In genomic region chr14:75452900-75453816, GRCh38 we compare ENCODE assay signal across 8 cellular contexts. TPM values are rescaled to one million over a fixed set of nuclear protein-coding genes. Genes with fewer than 3 reads are reported as not detected.
DNase-seq lines count a peak whose midpoint lies in the region; ATAC-seq and TF ChIP-seq lines count a peak whose summit lies in the region.

No MANE protein-coding gene starts in this region.

- no peaks in the 10 kb centered on the region for H3K36me3 ChIP-seq in ovary

- H3K36me3 Mint-ChIP-seq in CD4-positive, alpha-beta T cell (ENCODE audit: low read depth), result no peaks in the 10 kb centered on the region
- H3K36me3 Mint-ChIP-seq in activated naive CD4-positive, alpha-beta T cell treated with anti-CD3 and anti-CD28 coated beads for 36 hours (ENCODE audit: low read depth), result no peaks in the 10 kb centered on the region

- no peak for TF ChIP-seq EP300 in ovary (IDR thresholded peaks at IDR 0.05)

- intact Hi-C loops in ovary (cut with DNase I), result no loop called here
- intact Hi-C loops in CD4-positive, alpha-beta T cell (cut with DNase I, micrococcal nuclease), result no loop called here
- intact Hi-C loops in activated naive CD4-positive, alpha-beta T cell treated with anti-CD3 and anti-CD28 coated beads for 36 hours (cut with micrococcal nuclease), result no loop called here

- DNase-seq in Caki2 (ENCODE audit: low read depth), result peak; percentile 49
- peak; percentile 16 for DNase-seq in glomerular visceral epithelial cell (ENCODE audit: extremely low spot score)
- DNase-seq in ovary, result peak; percentile 84 to 90 (median 89)
- DNase-seq in CD4-positive, alpha-beta T cell, result no peak
- no peak for DNase-seq in activated naive CD4-positive, alpha-beta T cell treated with anti-CD3 and anti-CD28 coated beads for 36 hours
- DNase-seq in NCI-H1436 treated with DMSO at 0.1 percent for 48 hours (lab: John Stamatoyannopoulos, UW), result no peak

- no peaks in the 10 kb centered on the region for H3K9me3 Mint-ChIP-seq in CD4-positive, alpha-beta T cell
- H3K9me3 Mint-ChIP-seq in activated naive CD4-positive, alpha-beta T cell treated with anti-CD3 and anti-CD28 coated beads for 36 hours, result no peaks in the 10 kb centered on the region

- ATAC-seq in SK-N-SH treated with all-trans-retinoic acid at 6 μM for 48 hours (peak; percentile 73), HG03025 (IDR thresholded peaks at IDR 0.05; ENCODE audit: low FRiP score, unreplicated experiment) (no peak)
- no peak for ATAC-seq in CD4-positive, alpha-beta T cell (ENCODE audit: poor library complexity)

- H3K4me1 ChIP-seq in ovary (ENCODE audit: insufficient read depth), result peaks cover 48% of the 10 kb centered on the region

- TF ChIP-seq POLR2A in ovary (IDR thresholded peaks at IDR 0.05), result no peak

- WGBS in ovary, 3 donors, result 9 to 19% (median 12%) methylated on average over 12 to 14 of the region's 14 CpGs

- no peak overlapping the region for H3K27ac Mint-ChIP-seq in CD4-positive, alpha-beta T cell
- no peak overlapping the region for H3K27ac Mint-ChIP-seq in activated naive CD4-positive, alpha-beta T cell treated with anti-CD3 and anti-CD28 coated beads for 36 hours

- no peak for TF ChIP-seq CTCF in ovary (IDR thresholded peaks at IDR 0.05)
- TF ChIP-seq CTCF in CD4-positive, alpha-beta T cell (IDR thresholded peaks at IDR 0.05), result no peak

- no peak overlapping the region for H3K4me3 ChIP-seq in ovary

- H3K27ac ChIP-seq in ovary, result peak overlapping the region; percentile 63 to 71
- no peak overlapping the region for H3K27ac ChIP-seq in CD4-positive, alpha-beta T cell (ENCODE audit: low read depth, low read length)

- no peaks in the 10 kb centered on the region for H3K4me1 Mint-ChIP-seq in CD4-positive, alpha-beta T cell (ENCODE audit: low read depth)
- H3K4me1 Mint-ChIP-seq in activated naive CD4-positive, alpha-beta T cell treated with anti-CD3 and anti-CD28 coated beads for 36 hours (ENCODE audit: low read depth), result peaks cover 2% of the 10 kb centered on the region

- in situ Hi-C loops in Caki2 (cut with HindIII; ENCODE audit: low pct_unique_long_range_greater_than_20kb, low sequenced_read_pairs), result no loop called here

- no peak overlapping the region for H3K4me3 Mint-ChIP-seq in CD4-positive, alpha-beta T cell
- no peak overlapping the region for H3K4me3 Mint-ChIP-seq in activated naive CD4-positive, alpha-beta T cell treated with anti-CD3 and anti-CD28 coated beads for 36 hours

- H3K27me3 ChIP-seq in ovary, result no peaks in the 10 kb centered on the region
- no peaks in the 10 kb centered on the region for H3K27me3 ChIP-seq in CD4-positive, alpha-beta T cell (ENCODE audit: control insufficient read depth, insufficient read depth, low read length)

- POLR2A ChIA-PET in CD4-positive, alpha-beta T cell (lab: Charles Lee), result no interaction called here

- H3K27me3 Mint-ChIP-seq in CD4-positive, alpha-beta T cell, result no peaks in the 10 kb centered on the region
- no peaks in the 10 kb centered on the region for H3K27me3 Mint-ChIP-seq in activated naive CD4-positive, alpha-beta T cell treated with anti-CD3 and anti-CD28 coated beads for 36 hours (ENCODE audit: low read depth)

- CTCF ChIA-PET in CD4-positive, alpha-beta T cell (lab: Charles Lee), result no interaction called here
- CTCF ChIA-PET in activated naive CD4-positive, alpha-beta T cell treated with anti-CD3 and anti-CD28 coated beads for 36 hours (lab: Charles Lee), result interaction anchor here (0.7 to 2.2 kb wide), 18 partner anchors 10 to 344 kb away, joined by 3 to 32 read pairs (median 3); partner anchors contain the start of gene JDP2

- no peaks in the 10 kb centered on the region for H3K9me3 ChIP-seq in ovary
- H3K9me3 ChIP-seq in CD4-positive, alpha-beta T cell (ENCODE audit: control insufficient read depth, low read length), result no peaks in the 10 kb centered on the region

TF ChIP-seq in SK-N-SH treated with all-trans-retinoic acid at 6 μM for 48 hours, 23 proteins besides CTCF, POLR2A, EP300 and RAD21:
- TF ChIP-seq ZNF8 (CRISPR knock-in tag; IDR thresholded peaks at IDR 0.05) (no peak), SNAI2 (CRISPR knock-in tag; IDR thresholded peaks at IDR 0.05) (no peak), RARB (CRISPR knock-in tag; IDR thresholded peaks at IDR 0.05) (no peak), ISL1 (CRISPR knock-in tag; IDR thresholded peaks at IDR 0.05) (peak; percentile 13; the same call in 1 of the 2 replicates), CSRNP3 (CRISPR knock-in tag; IDR thresholded peaks at IDR 0.05) (no peak), PATZ1 (CRISPR knock-in tag; IDR thresholded peaks at IDR 0.05; ENCODE audit: borderline replicate concordance) (peak; percentile 36; the same call in 1 of the 2 replicates)

RNA-seq across cellular contexts. Expression of gene JDP2, which starts 25.3 kb away (rescaled TPM):
- 34.2 and 36.6 TPM in 2 replicates for total RNA-seq in Caki2 (2014; rRNA removed; shearing (Covaris generic); ENCODE audit: low replicate concordance)
- 10 to 100 TPM; 19.0 to 89.9 (median 26.8) TPM for total RNA-seq in ovary
- polyA plus RNA-seq in ovary, result 10 to 100 TPM; 16.2 to 22.5 TPM
- 1 to 10 TPM; 1.1 to 1.2 TPM for total RNA-seq in CD4-positive, alpha-beta T cell
- total RNA-seq in activated naive CD4-positive, alpha-beta T cell treated with anti-CD3 and anti-CD28 coated beads for 36 hours, result 1 to 10 TPM; 2.8 to 3.2 TPM

Comparison
In these comparisons a context has a peak if more than half of its experiments do, and no peak if none do; other contexts are left out.
1. DNase-seq: peak in Caki2 (single experiment), glomerular visceral epithelial cell (single experiment) and ovary (5 of 5); none in CD4-positive, alpha-beta T cell (0 of 10), activated naive CD4-positive, alpha-beta T cell treated with anti-CD3 and anti-CD28 coated beads for 36 hours (single experiment) and NCI-H1436 treated with DMSO at 0.1 percent for 48 hours (single experiment).